ENCODE assay signal across 8 cellular contexts in genomic region chr21:45551316-45551715, GRCh38. TPM values are rescaled to one million over a fixed set of nuclear protein-coding genes. Genes with fewer than 3 reads are reported as not detected.
DNase-seq lines count a peak whose midpoint lies in the region; TF ChIP-seq lines count a peak whose summit lies in the region.

No MANE protein-coding gene starts in this region.

- DNase-seq in SIG-M5 treated with dmso at 0.1 percent for 504 hours (lab: John Stamatoyannopoulos, UW; ENCODE audit: unreplicated experiment), result peak; percentile 30
- DNase-seq in SIG-M5 (lab: John Stamatoyannopoulos, UW), result no peak
- DNase-seq in endothelial cell (ENCODE audit: low spot score), result no peak
- DNase-seq in stimulated activated CD4-positive, alpha-beta T cell treated with anti-CD3 and anti-CD28 coated beads, Interleukin-4, amount 100 ng/mL, for 24 hours, result peak; percentile 54
- DNase-seq in GOT3 (lab: John Stamatoyannopoulos, UW), result no peak
- DNase-seq in Ammon's horn (ENCODE audit: low spot score), result no peak
- DNase-seq in KBM-7, result no peak

- H3K4me1 Mint-ChIP-seq in T-helper 1 cell treated with Interleukin-12 subunit alpha and Interleukin-12 subunit beta and Interleukin-4 antibody, amounts not matched to agents 30 μg/mL and 1 μg/mL, for 36 hours (ENCODE audit: low read depth), result peaks cover 44% of the 10 kb centered on the region
- peaks cover 21% of the 10 kb centered on the region for H3K4me1 Mint-ChIP-seq in endothelial cell (ENCODE audit: unreplicated experiment)

- H3K27ac Mint-ChIP-seq in T-helper 1 cell treated with Interleukin-12 subunit alpha and Interleukin-12 subunit beta and Interleukin-4 antibody, amounts not matched to agents 30 μg/mL and 1 μg/mL, for 36 hours, result peak overlapping the region; percentile 99
- H3K27ac Mint-ChIP-seq in endothelial cell (ENCODE audit: unreplicated experiment), result peak overlapping the region; percentile 94

- no peaks in the 10 kb centered on the region for H3K9me3 Mint-ChIP-seq in T-helper 1 cell treated with Interleukin-12 subunit alpha and Interleukin-12 subunit beta and Interleukin-4 antibody, amounts not matched to agents 30 μg/mL and 1 μg/mL, for 36 hours
- H3K9me3 Mint-ChIP-seq in endothelial cell (ENCODE audit: unreplicated experiment), result no peaks in the 10 kb centered on the region

- no peak for TF ChIP-seq CTCF in endothelial cell (IDR thresholded peaks at IDR 0.05; ENCODE audit: unreplicated experiment)

- peak overlapping the region; percentile 81 for H3K4me3 Mint-ChIP-seq in T-helper 1 cell treated with Interleukin-12 subunit alpha and Interleukin-12 subunit beta and Interleukin-4 antibody, amounts not matched to agents 30 μg/mL and 1 μg/mL, for 36 hours
- H3K4me3 Mint-ChIP-seq in endothelial cell (ENCODE audit: unreplicated experiment), result peak overlapping the region; percentile 22

- no peaks in the 10 kb centered on the region for H3K27me3 Mint-ChIP-seq in T-helper 1 cell treated with Interleukin-12 subunit alpha and Interleukin-12 subunit beta and Interleukin-4 antibody, amounts not matched to agents 30 μg/mL and 1 μg/mL, for 36 hours (ENCODE audit: low read depth)
- peaks cover 5% of the 10 kb centered on the region for H3K27me3 Mint-ChIP-seq in endothelial cell (ENCODE audit: unreplicated experiment)

- H3K36me3 Mint-ChIP-seq in T-helper 1 cell treated with Interleukin-12 subunit alpha and Interleukin-12 subunit beta and Interleukin-4 antibody, amounts not matched to agents 30 μg/mL and 1 μg/mL, for 36 hours (ENCODE audit: low read depth), result no peaks in the 10 kb centered on the region
- H3K36me3 Mint-ChIP-seq in endothelial cell (ENCODE audit: low read depth, unreplicated experiment), result no peaks in the 10 kb centered on the region

- in situ Hi-C loops in KBM-7 (cut with MboI; ENCODE audit: low pct_unique_long_range_greater_than_20kb, low sequenced_read_pairs), result no loop called here

RNA-seq across cellular contexts. Expression of gene SLC19A1, which starts 9.1 kb away (rescaled TPM):
- total RNA-seq in endothelial cell (ENCODE audit: unreplicated experiment), result 27.1 TPM

Comparison
In these comparisons a context has a peak if more than half of its experiments do, and no peak if none do; other contexts are left out.
1. DNase-seq: peak in SIG-M5 treated with dmso at 0.1 percent for 504 hours (single experiment) and stimulated activated CD4-positive, alpha-beta T cell treated with anti-CD3 and anti-CD28 coated beads, Interleukin-4, amount 100 ng/mL, for 24 hours (single experiment); none in SIG-M5 (single experiment), endothelial cell (single experiment), GOT3 (single experiment), Ammon's horn (single experiment) and KBM-7 (single experiment).